Comparison of ENCODE assay signal across 24 cellular contexts in the genomic region with DNA sequence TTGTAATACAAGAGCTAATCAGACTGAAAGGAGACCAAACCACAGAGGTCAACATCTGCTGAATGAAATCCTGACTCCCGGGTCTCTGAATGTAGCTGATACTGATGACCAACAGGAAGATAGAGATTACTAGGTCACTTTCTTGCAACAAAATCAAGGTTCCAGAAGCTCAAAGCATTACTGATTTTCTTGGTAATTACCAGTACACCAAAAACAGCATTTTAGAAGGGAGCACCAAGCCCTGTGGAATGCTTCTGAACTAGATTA.
DNase-seq lines count a peak whose midpoint lies in the region; ATAC-seq, FAIRE-seq and TF ChIP-seq lines count a peak whose summit lies in the region.
"Had no signal": no experiment of that assay in that cellular context is flagged by ENCODE, and none has a peak within 500 bp of the region (broad histone marks: within the 10 kb centered on the region; RNA-seq: fewer than 3 reads in every experiment).

No MANE protein-coding gene starts in this region.

- WGBS in IMR-90 (ENCODE audit: extremely low coverage in 2 of 2, insufficient read length in 1 of 2), 2 experiments, result no CpG with 5 or more reads among the region's 1 CpG
- 39% methylated on average over 1 of the region's 1 CpG; no CpG with 5 or more reads in 1 of the 2 experiments for WGBS in H1 (ENCODE audit: extremely low coverage in 1 of 2, insufficient coverage in 1 of 2, insufficient read length in 1 of 2, insufficient replicate concordance in 2 of 2, low coverage in 1 of 2, low lambda C conversion rate in 2 of 2, missing lambda C conversion rate in 1 of 2), 2 experiments

- H3K4me1 ChIP-seq in IMR-90 (ENCODE audit: control insufficient read depth, insufficient read depth, low read length), result no peaks in the 10 kb centered on the region
- peaks cover 2 to 9% (median 6%) of the 10 kb centered on the region in 4 experiments; a peak in 5 of 7 replicates for H3K4me1 ChIP-seq in H1 (replicated peaks in 1 of 4; ENCODE audit: control insufficient read depth in 3 of 4, insufficient read depth in 4 of 4, low read length in 3 of 4)

- DNase-seq in HCEC 1CT (peak; percentile 20), IMR-90 (peak; percentile 18), H1 (ENCODE audit: low read depth in 1 of 2, low spot score in 2 of 2) (no peak), memory B cell (ENCODE audit: low spot score in 2 of 2) (no peak), brain microvascular endothelial cell (no peak), cortex of kidney (lab: John Stamatoyannopoulos, UW) (no peak), islet precursor cell (no peak), anterior cingulate cortex (lab: John Stamatoyannopoulos, UW) (no peak)
- DNase-seq: DMS53, EL, GF-D8, MM.1S, NCI-H1048, NCI-H1417 treated with DMSO at 0.1 percent for 48 hours, NCI-H187, NCI-H446 treated with DMSO at 0.1 percent for 48 hours, NCI-H526 treated with DMSO at 0.1 percent for 48 hours, PC-3, Right ventricle myocardium superior had no signal

- no peaks in the 10 kb centered on the region for H3K27me3 Mint-ChIP-seq in memory B cell
- H3K27me3 Mint-ChIP-seq: B cell had no signal

- no peaks in the 10 kb centered on the region for H3K9me3 ChIP-seq in IMR-90 (ENCODE audit: control insufficient read depth, insufficient read depth, low read length)
- no peaks in the 10 kb centered on the region for H3K9me3 ChIP-seq in H1 (ENCODE audit: insufficient read depth in 2 of 2, low read depth in 1 of 2, low read length in 1 of 2)

- dilution Hi-C loops in IMR-90 (cut with HindIII; ENCODE audit: low sequenced_read_pairs, unreplicated experiment), result no loop called here

- no peaks in the 10 kb centered on the region for H3K23me2 ChIP-seq in H1 (ENCODE audit: low read depth, low read length)

- H3K27me3 ChIP-seq in IMR-90 (ENCODE audit: control insufficient read depth, insufficient read depth, low read length), result no peaks in the 10 kb centered on the region
- peaks cover 36 to 75% (median 61%) of the 10 kb centered on the region in 4 experiments for H3K27me3 ChIP-seq in H1 (replicated peaks in 1 of 4; ENCODE audit: control insufficient read depth in 3 of 4, extremely low read depth in 1 of 4, insufficient read depth in 3 of 4, low read length in 3 of 4)
- no peaks in the 10 kb centered on the region for H3K27me3 ChIP-seq in brain microvascular endothelial cell (replicated peaks)

- H3K4me2 ChIP-seq in IMR-90 (ENCODE audit: low read depth, low read length) (no peak overlapping the region), H1 (ENCODE audit: insufficient read depth in 1 of 2, low read depth in 2 of 2, low read length in 2 of 2) (peak overlapping the region; percentile 53 to 66; a peak in 3 of 4 replicates)

- H3K4ac ChIP-seq in IMR-90 (ENCODE audit: low read depth, low read length), result no peak overlapping the region
- no peak overlapping the region for H3K4ac ChIP-seq in H1 (replicated peaks; ENCODE audit: insufficient read length, low read depth, low read length)

- H2AK5ac ChIP-seq in IMR-90 (ENCODE audit: low read depth, low read length) (no peak overlapping the region), H1 (ENCODE audit: low read depth, low read length) (no peak overlapping the region)

- H3K79me1 ChIP-seq in IMR-90 (ENCODE audit: low read depth in 1 of 2, low read length in 2 of 2), result no peaks in the 10 kb centered on the region
- H3K79me1 ChIP-seq in H1 (ENCODE audit: low read depth, low read length), result no peaks in the 10 kb centered on the region

- H3K14ac ChIP-seq in IMR-90 (replicated peaks; ENCODE audit: low read depth, low read length) (no peak overlapping the region), H1 (ENCODE audit: insufficient read length) (no peak overlapping the region)

- H3K4me3 Mint-ChIP-seq in memory B cell, result no peak overlapping the region
- H3K4me3 Mint-ChIP-seq: B cell, CD14-positive monocyte had no signal

- H3K27ac ChIP-seq in IMR-90 (ENCODE audit: insufficient read depth, low read length) (no peak overlapping the region), H1 (ENCODE audit: low read depth, low read length) (no peak overlapping the region), brain microvascular endothelial cell (no peak overlapping the region)
- H3K27ac ChIP-seq: HL-60 had no signal

- no peak overlapping the region for H2BK120ac ChIP-seq in IMR-90 (ENCODE audit: low read depth, low read length)
- no peak overlapping the region for H2BK120ac ChIP-seq in H1 (replicated peaks; ENCODE audit: low read depth, low read length)

- TF ChIP-seq RAD21 in IMR-90 (IDR thresholded peaks at IDR 0.05; ENCODE audit: low read length) (no peak), H1 (IDR thresholded peaks at IDR 0.05 in 1 of 2, conservative IDR thresholded peaks at IDR 0.05 in 1 of 2; ENCODE audit: low read depth in 2 of 2, low read length in 2 of 2) (no peak)

- TF ChIP-seq POLR2A in IMR-90 (IDR thresholded peaks at IDR 0.05; ENCODE audit: low read depth, low read length) (no peak), H1 (IDR thresholded peaks at IDR 0.05; ENCODE audit: control extremely low read depth in 1 of 2, low read depth in 2 of 2, low read length in 2 of 2) (no peak)

- H3K9me1 ChIP-seq in IMR-90 (ENCODE audit: insufficient read depth, low read length), result no peaks in the 10 kb centered on the region; the same call in 1 of the 2 replicates

- no peak for TF ChIP-seq EP300 in H1 (IDR thresholded peaks at IDR 0.05; ENCODE audit: borderline replicate concordance in 1 of 2, low read depth in 2 of 2, low read length in 2 of 2)

- H2AFZ ChIP-seq in IMR-90 (replicated peaks; ENCODE audit: low read length, poor library complexity) (no peak overlapping the region), H1 (ENCODE audit: low read length) (no peak overlapping the region)

- H2BK12ac ChIP-seq in H1 (ENCODE audit: low read depth, low read length), result no peak overlapping the region; the same call in 1 of the 2 replicates

- peaks cover 42% of the 10 kb centered on the region for H3K36me3 Mint-ChIP-seq in memory B cell

- H4K8ac ChIP-seq in IMR-90 (ENCODE audit: low read depth in 2 of 2, low read length in 2 of 2), result no peak overlapping the region
- H4K8ac ChIP-seq in H1 (ENCODE audit: extremely low read depth, insufficient read depth, low read length), result no peak overlapping the region

- intact Hi-C loops in IMR-90 (cut with micrococcal nuclease), result no loop called here

- no peaks in the 10 kb centered on the region for H3K4me1 Mint-ChIP-seq in memory B cell
- H3K4me1 Mint-ChIP-seq: B cell, CD14-positive monocyte had no signal

- H3K23ac ChIP-seq in IMR-90 (ENCODE audit: low read depth, low read length) (no peak overlapping the region), H1 (ENCODE audit: insufficient read length) (no peak overlapping the region)

- TF ChIP-seq CTCF in IMR-90 (conservative IDR thresholded peaks at IDR 0.05; ENCODE audit: low read depth, low read length) (no peak), H1 (IDR thresholded peaks at IDR 0.05; ENCODE audit: control extremely low read depth in 1 of 3, insufficient read depth in 1 of 3, low read depth in 1 of 3, low read length in 3 of 3) (no peak), brain microvascular endothelial cell (IDR thresholded peaks at IDR 0.05; ENCODE audit: low read depth, low read length, missing control alignments) (no peak)

- H4K5ac ChIP-seq in IMR-90 (ENCODE audit: low read depth, low read length) (no peak overlapping the region), H1 (ENCODE audit: insufficient read length, low read depth, low read length) (no peak overlapping the region)

- no peak for ATAC-seq in IMR-90 (ENCODE audit: low read depth)
- no peak for ATAC-seq in memory B cell (ENCODE audit: low read depth)
- ATAC-seq: PC-3 had no signal

- H2BK15ac ChIP-seq in IMR-90 (ENCODE audit: low read depth, low read length), result no peak overlapping the region
- no peak overlapping the region for H2BK15ac ChIP-seq in H1 (ENCODE audit: low read length)

- H2BK5ac ChIP-seq in IMR-90 (ENCODE audit: low read depth, low read length, poor library complexity, severe bottlenecking) (no peak overlapping the region), H1 (ENCODE audit: low read depth, low read length) (no peak overlapping the region)

- peak overlapping the region; percentile 16 for H3K27ac Mint-ChIP-seq in memory B cell
- H3K27ac Mint-ChIP-seq: B cell, CD14-positive monocyte had no signal

- no peaks in the 10 kb centered on the region for H3K36me3 ChIP-seq in IMR-90 (ENCODE audit: control insufficient read depth, insufficient read depth, low read length)
- peaks cover 0 to 9% (median 4%) of the 10 kb centered on the region in 4 experiments; a peak in 2 of 8 replicates for H3K36me3 ChIP-seq in H1 (ENCODE audit: control insufficient read depth in 2 of 4, insufficient read depth in 4 of 4, low read length in 3 of 4)
- no peaks in the 10 kb centered on the region for H3K36me3 ChIP-seq in brain microvascular endothelial cell (replicated peaks)

- BruUV-seq in IMR-90 (replicated peaks; lab: Mats Ljungman, UMichigan), result no TSS peak

- FAIRE-seq in H1 (lab: Jason Lieb, UNC), result no peak
- FAIRE-seq: A204.1, D721Med had no signal

- H4K91ac ChIP-seq in IMR-90 (ENCODE audit: insufficient read depth, low read depth, low read length) (no peak overlapping the region), H1 (replicated peaks; ENCODE audit: insufficient read length, low read length) (no peak overlapping the region)

- H3K4me3 ChIP-seq in IMR-90 (ENCODE audit: insufficient read depth, low read depth, low read length) (no peak overlapping the region), H1 (ENCODE audit: extremely low read depth in 1 of 4, insufficient read depth in 2 of 4, low read depth in 3 of 4, low read length in 4 of 4) (no peak overlapping the region; a peak in 2 of 8 replicates), brain microvascular endothelial cell (ENCODE audit: low read depth, low read length) (no peak overlapping the region)

- POLR2A ChIA-PET in IMR-90 (lab: Charles Lee; ENCODE audit: unreplicated experiment), result no interaction called here
- POLR2A ChIA-PET in H1 (lab: Charles Lee; ENCODE audit: partially characterized antibody), result interaction anchor here (1.1 to 1.5 kb wide), 2 partner anchors 18 to 34 kb away, joined by 3 read pairs; no protein-coding TSS in a partner anchor

- H2BK20ac ChIP-seq in IMR-90 (ENCODE audit: low read depth, low read length) (no peak overlapping the region), H1 (ENCODE audit: low read length) (no peak overlapping the region)

- H3K79me2 ChIP-seq in H1 (ENCODE audit: control insufficient read depth in 1 of 2, insufficient read depth in 2 of 2, low read length in 2 of 2), result no peaks in the 10 kb centered on the region

- no peak overlapping the region for H3K56ac ChIP-seq in IMR-90 (ENCODE audit: extremely low read depth, insufficient read depth, low read length)
- no peak overlapping the region for H3K56ac ChIP-seq in H1 (replicated peaks; ENCODE audit: insufficient read length, low read depth, low read length)

- H3K9me3 Mint-ChIP-seq in memory B cell, result no peaks in the 10 kb centered on the region

- CTCF ChIA-PET in IMR-90 (lab: Yijun Ruan, JAX), result interaction anchor here (1.4 to 1.6 kb wide), 2 partner anchors 11 to 18 kb away, joined by 3 to 7 read pairs; no protein-coding TSS in a partner anchor
- CTCF ChIA-PET in H1 (lab: Charles Lee; ENCODE audit: partially characterized antibody), result interaction anchor here (0.6 to 4.6 kb wide), 4 partner anchors 12 to 502 kb away, joined by 3 to 34 read pairs (median 3); no protein-coding TSS in a partner anchor

- H3K9ac ChIP-seq in IMR-90 (ENCODE audit: low read depth, low read length) (no peak overlapping the region), H1 (replicated peaks in 1 of 4; ENCODE audit: extremely low read depth in 1 of 4, low read depth in 3 of 4, low read length in 3 of 4) (no peak overlapping the region)

- H3K18ac ChIP-seq in IMR-90 (ENCODE audit: low read depth, low read length) (no peak overlapping the region), H1 (ENCODE audit: extremely low read depth, low read length) (no peak overlapping the region)

- in situ Hi-C loops in IMR-90 (cut with MboI; ENCODE audit: low sequenced_read_pairs), result no loop called here
- in situ Hi-C loops in brain microvascular endothelial cell (cut with HindIII; ENCODE audit: low pct_ligation_motif_present, low sequenced_read_pairs), result no loop called here

- H4K20me1 ChIP-seq in IMR-90 (ENCODE audit: insufficient read depth, low read length) (no peaks in the 10 kb centered on the region), H1 (replicated peaks in 1 of 2; ENCODE audit: control insufficient read depth in 1 of 2, insufficient read depth in 2 of 2, low read length in 2 of 2) (peaks cover 23 to 34% of the 10 kb centered on the region in 2 experiments)

- H2AK9ac ChIP-seq in IMR-90 (replicated peaks; ENCODE audit: low read depth, low read length, poor library complexity), result no peak overlapping the region

Comparison
In these comparisons a context has a peak if more than half of its experiments do, and no peak if none do; other contexts are left out.
1. DNase-seq: peak in HCEC 1CT (single experiment) and IMR-90 (single experiment); none in H1 (0 of 2), memory B cell (0 of 2), brain microvascular endothelial cell (single experiment), cortex of kidney (single experiment), islet precursor cell (single experiment) and anterior cingulate cortex (0 of 58).